In genomic region chr13:30196025-30196424, GRCh38 we compare ENCODE assay signal across 16 cellular contexts.
DNase-seq lines count a peak whose midpoint lies in the region; ATAC-seq, FAIRE-seq and TF ChIP-seq lines count a peak whose summit lies in the region.
"Had no signal": no experiment of that assay in that cellular context is flagged by ENCODE, and none has a peak within 500 bp of the region (broad histone marks: within the 10 kb centered on the region; RNA-seq: fewer than 3 reads in every experiment).

No MANE protein-coding gene starts in this region.

- no peak for ATAC-seq in GM21825 (IDR thresholded peaks at IDR 0.05; ENCODE audit: unreplicated experiment)

- H3K4me3 ChIP-seq in fibroblast of pulmonary artery (replicated peaks; ENCODE audit: low read depth, low read length), result no peak overlapping the region
- H3K4me3 ChIP-seq: lung, prostate gland had no signal

- no peak for FAIRE-seq in HTR-8/SVneo (lab: Jason Lieb, UNC)
- FAIRE-seq in RCC 7860 (lab: Jason Lieb, UNC), result no peak
- FAIRE-seq: GM19239 had no signal

- intact Hi-C loops in posterior vena cava (cut with DNase I), result no loop called here

- TF ChIP-seq CTCF in fibroblast of pulmonary artery (IDR thresholded peaks at IDR 0.05; ENCODE audit: low read length, missing control alignments), result no peak

- in situ Hi-C loops in ACHN (cut with HindIII; ENCODE audit: low pct_ligation_motif_present, low pct_unique_long_range_greater_than_20kb, low sequenced_read_pairs), result no loop called here

- DNase-seq in ACHN (peak; percentile 49), HTR-8/SVneo (ENCODE audit: insufficient read length, low spot score) (peak; percentile 2), SK-N-DZ (ENCODE audit: low spot score) (peak; percentile 61), fibroblast of pulmonary artery (ENCODE audit: low read depth) (peak; percentile 8), RCC 7860 (ENCODE audit: low spot score) (no peak), posterior vena cava (ENCODE audit: low spot score) (no peak)
- DNase-seq in stimulated activated naive CD4-positive, alpha-beta T cell treated with Interleukin-2 at 50 U/mL for 16 hours (lab: John Stamatoyannopoulos, UW), result no peak
- DNase-seq: activated CD4-positive, CD25-positive, alpha-beta regulatory T cell; AML-193; foreskin melanocyte; RPMI8226; stimulated activated CD4-positive, alpha-beta T cell treated with anti-CD3 and anti-CD28 coated beads, Interleukin-4, amount 100 ng/mL, for 24 hours had no signal

Comparison
In these comparisons a context has a peak if more than half of its experiments do, and no peak if none do; other contexts are left out.
1. DNase-seq: peak in ACHN (single experiment), HTR-8/SVneo (single experiment), SK-N-DZ (single experiment) and fibroblast of pulmonary artery (single experiment); none in stimulated activated naive CD4-positive, alpha-beta T cell treated with Interleukin-2 at 50 U/mL for 16 hours (single experiment), RCC 7860 (single experiment) and posterior vena cava (single experiment).